Comparison of ENCODE assay signal across 24 cellular contexts in the genomic region with DNA sequence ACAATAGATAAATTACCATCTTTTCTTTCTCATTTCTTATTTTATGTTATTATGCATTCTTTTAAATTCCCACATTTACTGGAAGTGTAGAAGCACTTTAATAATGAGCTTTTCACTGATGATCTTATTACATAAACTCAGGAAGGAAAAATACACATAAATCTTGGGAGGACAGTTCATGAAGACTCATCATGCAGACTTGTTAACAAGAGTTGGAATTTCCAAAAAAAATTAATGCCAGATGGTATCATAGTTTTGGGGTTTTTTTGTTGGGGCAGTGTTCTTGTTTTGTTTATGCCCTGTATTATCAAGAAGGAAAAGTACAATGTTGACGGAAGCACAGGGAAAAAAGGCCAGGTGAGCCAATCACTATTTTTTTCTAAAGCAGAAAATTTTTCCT. TPM values are rescaled to one million over a fixed set of nuclear protein-coding genes. Genes with fewer than 3 reads are reported as not detected.
A peak's percentile ranks its signal among the peaks of the same experiment; 100 is the strongest.
DNase-seq lines count a peak whose midpoint lies in the region; ATAC-seq and TF ChIP-seq lines count a peak whose summit lies in the region.
"Had no signal": no experiment of that assay in that cellular context is flagged by ENCODE, and none has a peak within 500 bp of the region (broad histone marks: within the 10 kb centered on the region; RNA-seq: fewer than 3 reads in every experiment).

No MANE protein-coding gene starts in this region.

- H3K36me3 ChIP-seq in CD4-positive, alpha-beta memory T cell (ENCODE audit: insufficient read depth, low read length): peaks cover 38% of the 10 kb centered on the region
- peaks cover 80% of the 10 kb centered on the region for H3K36me3 ChIP-seq in endodermal cell (ENCODE audit: control insufficient read depth, insufficient read depth, low read length)
- peaks cover 0 to 76% of the 10 kb centered on the region in 2 donors for H3K36me3 ChIP-seq in gastroesophageal sphincter
- H3K36me3 ChIP-seq in testis (ENCODE audit: low read depth, missing control alignments): no peaks in the 10 kb centered on the region

- H3K4me3 Mint-ChIP-seq in CD4-positive, alpha-beta memory T cell: no peak overlapping the region
- H3K4me3 Mint-ChIP-seq in endodermal cell (no peak overlapping the region), mesothelial cell of epicardium (peak overlapping the region; percentile 45)
- H3K4me3 Mint-ChIP-seq in activated CD4-positive, alpha-beta T cell treated with anti-CD3 and anti-CD28 coated beads, Interleukin-2, amount 10 ng/mL, durations not matched to agents 24 days and 14 days: no peak overlapping the region
- H3K4me3 Mint-ChIP-seq: activated naive CD8-positive, alpha-beta T cell treated with anti-CD3 and anti-CD28 coated beads, Interleukin-2, amount 10 ng/mL, durations not matched to agents 7 days and 5 days; B cell had no signal

- H3K27me3 Mint-ChIP-seq in CD4-positive, alpha-beta memory T cell: no peaks in the 10 kb centered on the region
- H3K27me3 Mint-ChIP-seq in endodermal cell (ENCODE audit: insufficient read depth) (no peaks in the 10 kb centered on the region), mesothelial cell of epicardium (ENCODE audit: low read depth) (no peaks in the 10 kb centered on the region)
- no peaks in the 10 kb centered on the region for H3K27me3 Mint-ChIP-seq in activated CD4-positive, alpha-beta T cell treated with anti-CD3 and anti-CD28 coated beads, Interleukin-2, amount 10 ng/mL, durations not matched to agents 24 days and 14 days
- H3K27me3 Mint-ChIP-seq: activated naive CD8-positive, alpha-beta T cell treated with anti-CD3 and anti-CD28 coated beads, Interleukin-2, amount 10 ng/mL, durations not matched to agents 7 days and 5 days; B cell had no signal

- peaks cover 0 to 2% (median 0%) of the 10 kb centered on the region in 8 donors for H3K9me3 Mint-ChIP-seq in CD4-positive, alpha-beta memory T cell
- no peaks in the 10 kb centered on the region for H3K9me3 Mint-ChIP-seq in endodermal cell
- H3K9me3 Mint-ChIP-seq in mesothelial cell of epicardium: no peaks in the 10 kb centered on the region
- no peaks in the 10 kb centered on the region for H3K9me3 Mint-ChIP-seq in activated CD4-positive, alpha-beta T cell treated with anti-CD3 and anti-CD28 coated beads, Interleukin-2, amount 10 ng/mL, durations not matched to agents 24 days and 14 days
- H3K9me3 Mint-ChIP-seq: activated naive CD8-positive, alpha-beta T cell treated with anti-CD3 and anti-CD28 coated beads, Interleukin-2, amount 10 ng/mL, durations not matched to agents 7 days and 5 days had no signal

- DNase-seq in CD4-positive, alpha-beta memory T cell: no peak
- DNase-seq in HCEC 1CT (peak; percentile 41), endodermal cell (no peak), mesothelial cell of epicardium (ENCODE audit: low spot score in 2 of 2, unreplicated experiment in 2 of 2) (no peak), testis (no peak)
- DNase-seq in activated CD4-positive, alpha-beta T cell treated with anti-CD3 and anti-CD28 coated beads, Interleukin-2, amount 10 ng/mL, durations not matched to agents 24 days and 14 days: no peak
- DNase-seq: activated CD4-positive, alpha-beta T cell treated with anti-CD3 and anti-CD28 coated beads for 4 hours; activated naive CD8-positive, alpha-beta T cell treated with anti-CD3 and anti-CD28 coated beads, Interleukin-2, amount 10 ng/mL, durations not matched to agents 7 days and 5 days; body of pancreas; colonic mucosa; COR-L47; DMS79; NCI-H1092 treated with DMSO at 0.1 percent for 48 hours; NCI-H1930; nucleus accumbens; OCI-M1; Right ventricle myocardium superior; small intestine; stimulated activated CD4-positive, alpha-beta T cell treated with anti-CD3 and anti-CD28 coated beads, Interleukin-2, amount 100 ng/mL, for 48 hours; stimulated activated naive CD4-positive, alpha-beta T cell; T-helper 1 cell had no signal

- 94 to 100% methylated on average over 1 of the region's 1 CpG for WGBS in endodermal cell (ENCODE audit: insufficient coverage in 1 of 2, insufficient read length in 1 of 2), 2 experiments
- WGBS in gastroesophageal sphincter (ENCODE audit: low coverage in 1 of 2), 2 donors: 88 to 94% methylated on average over 1 of the region's 1 CpG
- 62 to 84% methylated on average over 1 of the region's 1 CpG for WGBS in testis, 2 donors

- H3K4me3 ChIP-seq in CD4-positive, alpha-beta memory T cell (ENCODE audit: low read length in 2 of 2): no peak overlapping the region
- no peak overlapping the region for H3K4me3 ChIP-seq in endodermal cell (ENCODE audit: low read length)
- H3K4me3 ChIP-seq in gastroesophageal sphincter: no peak overlapping the region
- no peak overlapping the region for H3K4me3 ChIP-seq in testis
- H3K4me3 ChIP-seq: body of pancreas, colonic mucosa had no signal

- POLR2A ChIA-PET in CD4-positive, alpha-beta memory T cell (lab: Charles Lee; ENCODE audit: partially characterized antibody): interaction anchor here (0.9 kb wide), 1 partner anchor 47 kb away, joined by 3 read pairs; no protein-coding TSS in a partner anchor

- TF ChIP-seq POLR2A in gastroesophageal sphincter (IDR thresholded peaks at IDR 0.05) (no peak), testis (IDR thresholded peaks at IDR 0.05) (no peak)

- TF ChIP-seq EP300 in gastroesophageal sphincter (IDR thresholded peaks at IDR 0.05): no peak

- ATAC-seq in gastroesophageal sphincter (no peak), HG02840 (IDR thresholded peaks at IDR 0.05; ENCODE audit: low FRiP score, unreplicated experiment) (no peak)
- ATAC-seq: body of pancreas had no signal

- peaks cover 68 to 83% of the 10 kb centered on the region in 2 donors for H3K36me3 Mint-ChIP-seq in CD4-positive, alpha-beta memory T cell
- H3K36me3 Mint-ChIP-seq in endodermal cell (ENCODE audit: low read depth) (peaks cover 65% of the 10 kb centered on the region), mesothelial cell of epicardium (peaks cover 28% of the 10 kb centered on the region)
- peaks cover 72% of the 10 kb centered on the region for H3K36me3 Mint-ChIP-seq in activated CD4-positive, alpha-beta T cell treated with anti-CD3 and anti-CD28 coated beads, Interleukin-2, amount 10 ng/mL, durations not matched to agents 24 days and 14 days (ENCODE audit: low read depth)

- no peaks in the 10 kb centered on the region for H3K27me3 ChIP-seq in CD4-positive, alpha-beta memory T cell (ENCODE audit: insufficient read depth, low read length)
- H3K27me3 ChIP-seq in endodermal cell (ENCODE audit: control insufficient read depth, insufficient read depth, low read length, poor library complexity, severe bottlenecking) (no peaks in the 10 kb centered on the region), gastroesophageal sphincter (no peaks in the 10 kb centered on the region), testis (no peaks in the 10 kb centered on the region)
- H3K27me3 ChIP-seq: body of pancreas, colonic mucosa had no signal

- intact Hi-C loops in CD4-positive, alpha-beta memory T cell (cut with micrococcal nuclease): no loop called here
- intact Hi-C loops in testis (cut with DNase I; ENCODE audit: low total_unique reads): no loop called here
- intact Hi-C loops in activated CD4-positive, alpha-beta T cell treated with anti-CD3 and anti-CD28 coated beads, Interleukin-2, amount 10 ng/mL, durations not matched to agents 24 days and 14 days (cut with micrococcal nuclease): loop anchor here (5.0 kb wide), 1 partner anchor 34 kb away; a partner anchor contains a TSS

- H3K27ac Mint-ChIP-seq in CD4-positive, alpha-beta memory T cell: peak overlapping the region in 5 of 7 donors; percentile 11 to 81 (median 35)
- H3K27ac Mint-ChIP-seq in endodermal cell (peak overlapping the region; percentile 33), mesothelial cell of epicardium (peak overlapping the region; percentile 95)
- no peak overlapping the region for H3K27ac Mint-ChIP-seq in activated CD4-positive, alpha-beta T cell treated with anti-CD3 and anti-CD28 coated beads, Interleukin-2, amount 10 ng/mL, durations not matched to agents 24 days and 14 days
- H3K27ac Mint-ChIP-seq: B cell had no signal

- TF ChIP-seq CTCF in endodermal cell (conservative IDR thresholded peaks at IDR 0.05): no peak
- TF ChIP-seq CTCF in mesothelial cell of epicardium (IDR thresholded peaks at IDR 0.05; ENCODE audit: unreplicated experiment): no peak
- TF ChIP-seq CTCF in gastroesophageal sphincter (IDR thresholded peaks at IDR 0.05): no peak
- no peak for TF ChIP-seq CTCF in testis (IDR thresholded peaks at IDR 0.05)

- H3K9me3 ChIP-seq in CD4-positive, alpha-beta memory T cell (ENCODE audit: control insufficient read depth in 1 of 2, low read length in 2 of 2): no peaks in the 10 kb centered on the region
- H3K9me3 ChIP-seq in endodermal cell (ENCODE audit: control insufficient read depth, low read length): no peaks in the 10 kb centered on the region
- no peaks in the 10 kb centered on the region for H3K9me3 ChIP-seq in gastroesophageal sphincter
- no peaks in the 10 kb centered on the region for H3K9me3 ChIP-seq in testis
- H3K9me3 ChIP-seq: body of pancreas, colonic mucosa had no signal

- H3K4me1 Mint-ChIP-seq in CD4-positive, alpha-beta memory T cell: peaks cover 0 to 9% (median 3%) of the 10 kb centered on the region in 4 donors
- H3K4me1 Mint-ChIP-seq in endodermal cell: peaks cover 5% of the 10 kb centered on the region
- H3K4me1 Mint-ChIP-seq in mesothelial cell of epicardium: peaks cover 63% of the 10 kb centered on the region
- H3K4me1 Mint-ChIP-seq in activated CD4-positive, alpha-beta T cell treated with anti-CD3 and anti-CD28 coated beads, Interleukin-2, amount 10 ng/mL, durations not matched to agents 24 days and 14 days: peaks cover 6% of the 10 kb centered on the region
- H3K4me1 Mint-ChIP-seq: B cell had no signal

- no peaks in the 10 kb centered on the region for H3K4me1 ChIP-seq in CD4-positive, alpha-beta memory T cell (ENCODE audit: insufficient read depth, low read length)
- no peaks in the 10 kb centered on the region for H3K4me1 ChIP-seq in endodermal cell (ENCODE audit: control insufficient read depth, insufficient read depth, low read length)
- no peaks in the 10 kb centered on the region for H3K4me1 ChIP-seq in gastroesophageal sphincter
- no peaks in the 10 kb centered on the region for H3K4me1 ChIP-seq in testis

- no peak overlapping the region for H3K9ac ChIP-seq in endodermal cell (ENCODE audit: extremely low read depth, low read length, poor library complexity, severe bottlenecking)

- no peak overlapping the region for H3K27ac ChIP-seq in CD4-positive, alpha-beta memory T cell (ENCODE audit: low read depth, low read length)
- H3K27ac ChIP-seq in endodermal cell (ENCODE audit: low read depth, low read length) (no peak overlapping the region), gastroesophageal sphincter (no peak overlapping the region), testis (no peak overlapping the region)
- H3K27ac ChIP-seq: body of pancreas, colonic mucosa had no signal

- CTCF ChIA-PET in CD4-positive, alpha-beta memory T cell (lab: Charles Lee; ENCODE audit: partially characterized antibody): interaction anchor here (1.2 to 1.3 kb wide), 3 partner anchors 10 to 86 kb away, joined by 3 to 4 read pairs (median 4); no protein-coding TSS in a partner anchor

RNA-seq across cellular contexts. Expression of a gene that starts 35.1 kb away (rescaled TPM):
- 10 to 100 TPM; 85.8 to 89.4 TPM for total RNA-seq in CD4-positive, alpha-beta memory T cell
- 10 to 100 TPM; 10.0 to 15.6 TPM for polyA plus RNA-seq in CD4-positive, alpha-beta memory T cell
- total RNA-seq in endodermal cell (10 to 100 TPM; 57.9 to 70.1 TPM), mesothelial cell of epicardium (111 to 122 TPM (median 114 TPM) in 3 replicates), gastroesophageal sphincter (10 to 100 TPM in 3 of 4 donors, 1 to 10 TPM in 1; 8.1 to 84.5 (median 17.4) TPM), testis (100 to 1,000 TPM; 109 to 146 TPM)
- 143 TPM for polyA plus RNA-seq in endodermal cell (2013, experiment 1 of 2)
- polyA plus RNA-seq in endodermal cell (2013, experiment 2 of 2): 152 TPM
- polyA plus RNA-seq in testis (ENCODE audit: insufficient read depth, low read depth, low replicate concordance): 18.3 TPM
- total RNA-seq in activated CD4-positive, alpha-beta T cell treated with anti-CD3 and anti-CD28 coated beads, Interleukin-2, amount 10 ng/mL, durations not matched to agents 24 days and 14 days: 47.7 and 55.1 TPM in 2 replicates
